In genomic region chrX:40297949-40298539, GRCh38 we compare ENCODE assay signal across 16 cellular contexts.
"Had no signal": no experiment of that assay in that cellular context is flagged by ENCODE, and none has a peak within 500 bp of the region (broad histone marks: within the 10 kb centered on the region; RNA-seq: fewer than 3 reads in every experiment).

No MANE protein-coding gene starts in this region.

- H3K27ac ChIP-seq: ascending aorta, breast epithelium, left lung, psoas muscle, stomach, testis had no signal

- H3K4me3 Mint-ChIP-seq: activated naive CD4-positive, alpha-beta T cell treated with anti-CD3 and anti-CD28 coated beads, Interleukin-2, amount 10 ng/mL, durations not matched to agents 7 days and 5 days; natural killer cell treated with Interleukin-12 subunit alpha and Interleukin-12 subunit beta and Interleukin-15 and Interleukin-18, amount 100 ng/mL, for 72 hours had no signal

- H3K9me3 ChIP-seq: ascending aorta, breast epithelium, left lung, psoas muscle, stomach, testis had no signal

- ATAC-seq: left lung; natural killer cell treated with Interleukin-12 subunit alpha and Interleukin-12 subunit beta and Interleukin-15 and Interleukin-18, amount 100 ng/mL, for 72 hours; psoas muscle had no signal

- H3K36me3 Mint-ChIP-seq: activated naive CD4-positive, alpha-beta T cell treated with anti-CD3 and anti-CD28 coated beads, Interleukin-2, amount 10 ng/mL, durations not matched to agents 7 days and 5 days; natural killer cell treated with Interleukin-12 subunit alpha and Interleukin-12 subunit beta and Interleukin-15 and Interleukin-18, amount 100 ng/mL, for 72 hours had no signal

- H3K4me3 ChIP-seq: ascending aorta, breast epithelium, left lung, psoas muscle, stomach, testis had no signal

- H3K27ac Mint-ChIP-seq: activated naive CD4-positive, alpha-beta T cell treated with anti-CD3 and anti-CD28 coated beads, Interleukin-2, amount 10 ng/mL, durations not matched to agents 7 days and 5 days; activated T-helper 2 cell treated with anti-CD3 and anti-CD28 coated beads, Interferon-gamma antibody, Interleukin-2, Interleukin-4, amounts not matched to agents 10 μg/mL and 5 μg/mL and 100 μg/mL, durations not matched to agents 14 hours and 24 hours and 36 hours; natural killer cell treated with Interleukin-12 subunit alpha and Interleukin-12 subunit beta and Interleukin-15 and Interleukin-18, amount 100 ng/mL, for 72 hours had no signal

- H3K9me3 Mint-ChIP-seq: activated naive CD4-positive, alpha-beta T cell treated with anti-CD3 and anti-CD28 coated beads, Interleukin-2, amount 10 ng/mL, durations not matched to agents 7 days and 5 days; activated T-helper 2 cell treated with anti-CD3 and anti-CD28 coated beads, Interferon-gamma antibody, Interleukin-2, Interleukin-4, amounts not matched to agents 10 μg/mL and 5 μg/mL and 100 μg/mL, durations not matched to agents 14 hours and 24 hours and 36 hours; natural killer cell treated with Interleukin-12 subunit alpha and Interleukin-12 subunit beta and Interleukin-15 and Interleukin-18, amount 100 ng/mL, for 72 hours had no signal

- DNase-seq: activated CD4-positive, alpha-beta T cell treated with anti-CD3 and anti-CD28 coated beads for 1 hour; activated CD4-positive, alpha-beta T cell treated with anti-CD3 and anti-CD28 coated beads, Interleukin-2, amount 50 U/mL, for 4 hours; activated naive CD4-positive, alpha-beta T cell treated with anti-CD3 and anti-CD28 coated beads, Interleukin-2, amount 10 ng/mL, durations not matched to agents 7 days and 5 days; activated T-cell treated with anti-CD3 and anti-CD28 coated beads, Interleukin-2, amount 50 U/mL, for 1 hour; dermis blood vessel endothelial cell; left lung; mammary epithelial cell; psoas muscle; stimulated activated CD4-positive, alpha-beta T cell treated with anti-CD3 and anti-CD28 coated beads, Interleukin-1b, Interleukin-23, amount 100 ng/mL, for 48 hours; stomach; T-helper 9 cell; testis had no signal

- H3K36me3 ChIP-seq: ascending aorta, breast epithelium, left lung, stomach had no signal

- H3K4me1 ChIP-seq: ascending aorta, breast epithelium, left lung, psoas muscle, stomach, testis had no signal

- H3K27me3 ChIP-seq: ascending aorta, testis had no signal
